In the genomic region with DNA sequence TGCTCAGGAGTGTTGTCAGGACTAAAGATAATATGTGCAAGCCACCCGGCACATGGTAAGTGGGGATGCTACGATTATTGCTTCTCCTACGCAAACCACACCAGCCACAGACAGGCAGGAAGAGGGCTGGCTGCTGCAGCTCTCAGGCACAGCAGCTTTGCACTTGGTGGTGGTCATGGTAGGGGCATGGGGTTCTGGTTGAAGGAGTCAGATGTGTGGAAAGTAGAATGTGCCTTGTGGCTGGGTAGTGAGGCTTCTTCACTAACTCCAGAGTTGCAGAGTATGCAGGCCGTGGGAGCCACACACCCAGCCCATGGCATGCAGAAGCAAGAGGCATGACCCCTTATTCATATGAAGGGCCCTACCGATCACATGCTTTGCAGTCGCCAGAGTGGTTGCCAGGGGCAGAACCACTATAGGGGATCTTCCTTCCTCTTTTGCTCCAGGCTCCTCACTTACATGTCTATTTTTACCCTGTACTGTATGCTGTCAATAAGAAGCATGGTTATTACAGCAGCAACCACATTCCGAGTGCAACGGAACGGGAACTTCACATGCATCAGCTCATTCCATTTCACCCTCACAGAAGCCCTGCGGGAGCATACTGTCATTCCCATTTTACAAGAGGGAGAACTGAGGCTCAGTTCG, we compare ENCODE assay signal across 9 cellular contexts. TPM values are rescaled to one million over a fixed set of nuclear protein-coding genes. Genes with fewer than 3 reads are reported as not detected.
A peak's percentile ranks its signal among the peaks of the same experiment; 100 is the strongest.
DNase-seq lines count a peak whose midpoint lies in the region; ATAC-seq and TF ChIP-seq lines count a peak whose summit lies in the region.
"Had no signal": no experiment of that assay in that cellular context is flagged by ENCODE, and none has a peak within 500 bp of the region (broad histone marks: within the 10 kb centered on the region; RNA-seq: fewer than 3 reads in every experiment).

No MANE protein-coding gene starts in this region.

- DNase-seq in CD4-positive, alpha-beta T cell = peak; percentile 56 to 83 (median 68)
- DNase-seq in Karpas-422 = peak; percentile 74
- peak; percentile 97 for DNase-seq in activated CD8-positive, alpha-beta memory T cell treated with anti-CD3 and anti-CD28 coated beads, Interleukin-2, amount 10 ng/mL, durations not matched to agents 7 days and 5 days
- peak; percentile 38 to 90 (median 80) for DNase-seq in naive thymus-derived CD8-positive, alpha-beta T cell
- DNase-seq in upper lobe of left lung = peak in 1 of 2 donors; percentile 55

- intact Hi-C loops in CD4-positive, alpha-beta T cell (cut with DNase I, micrococcal nuclease) = loop anchor here (1.0 to 5.0 kb wide), 6 partner anchors 33 to 281 kb away; no protein-coding TSS in a partner anchor

- no peak for TF ChIP-seq CTCF in CD4-positive, alpha-beta T cell (IDR thresholded peaks at IDR 0.05)
- TF ChIP-seq CTCF in upper lobe of left lung (IDR thresholded peaks at IDR 0.05) = no peak

- peak overlapping the region; percentile 12 for H3K4me2 ChIP-seq in Karpas-422 (ENCODE audit: low read depth, low read length, poor library complexity, severe bottlenecking)

- H3K4me1 Mint-ChIP-seq in CD4-positive, alpha-beta T cell (ENCODE audit: low read depth) = peaks cover 91% of the 10 kb centered on the region
- H3K4me1 Mint-ChIP-seq in activated CD8-positive, alpha-beta memory T cell treated with anti-CD3 and anti-CD28 coated beads, Interleukin-2, amount 10 ng/mL, durations not matched to agents 7 days and 5 days = peaks cover 75% of the 10 kb centered on the region
- peaks cover 51 to 89% (median 85%) of the 10 kb centered on the region in 4 donors for H3K4me1 Mint-ChIP-seq in naive thymus-derived CD8-positive, alpha-beta T cell

- H3K27me3 Mint-ChIP-seq in CD4-positive, alpha-beta T cell = no peaks in the 10 kb centered on the region
- no peaks in the 10 kb centered on the region for H3K27me3 Mint-ChIP-seq in activated CD8-positive, alpha-beta memory T cell treated with anti-CD3 and anti-CD28 coated beads, Interleukin-2, amount 10 ng/mL, durations not matched to agents 7 days and 5 days
- H3K27me3 Mint-ChIP-seq in naive thymus-derived CD8-positive, alpha-beta T cell = no peaks in the 10 kb centered on the region

- H3K4me3 ChIP-seq in Karpas-422 (ENCODE audit: low read length) (no peak overlapping the region), upper lobe of left lung (no peak overlapping the region)
- H3K4me3 ChIP-seq: SJSA1 had no signal

- H3K36me3 ChIP-seq in Karpas-422 (ENCODE audit: insufficient read depth, low read length) (no peaks in the 10 kb centered on the region), upper lobe of left lung (no peaks in the 10 kb centered on the region)
- H3K36me3 ChIP-seq: SJSA1 had no signal

- 63 to 70% methylated on average over 11 of the region's 11 CpGs for WGBS in upper lobe of left lung, 2 donors

- POLR2A ChIA-PET in CD4-positive, alpha-beta T cell (lab: Charles Lee) = interaction anchor here (0.8 to 4.1 kb wide), 16 partner anchors 9 to 200 kb away, joined by 3 to 25 read pairs (median 6); a partner anchor contains a TSS
- POLR2A ChIA-PET in naive thymus-derived CD8-positive, alpha-beta T cell (lab: Charles Lee) = interaction anchor here (0.5 to 3.0 kb wide), 12 partner anchors 10 to 141 kb away, joined by 3 to 17 read pairs (median 4); a partner anchor contains a TSS

- H3K79me2 ChIP-seq in Karpas-422 (ENCODE audit: low read length) = no peaks in the 10 kb centered on the region

- H3K9me2 ChIP-seq in Karpas-422 (replicated peaks; ENCODE audit: insufficient read depth, low read length) = no peaks in the 10 kb centered on the region

- TF ChIP-seq EP300 in upper lobe of left lung (IDR thresholded peaks at IDR 0.05) = no peak

- ATAC-seq in CD4-positive, alpha-beta T cell (ENCODE audit: poor library complexity) = peak; percentile 95
- ATAC-seq in activated CD8-positive, alpha-beta memory T cell treated with anti-CD3 and anti-CD28 coated beads, Interleukin-2, amount 10 ng/mL, durations not matched to agents 7 days and 5 days = peak; percentile 81
- peak; percentile 92 to 97 for ATAC-seq in naive thymus-derived CD8-positive, alpha-beta T cell
- ATAC-seq in upper lobe of left lung (ENCODE audit: low FRiP score in 2 of 2) (peak; percentile 31 to 41), GM21717 (IDR thresholded peaks at IDR 0.05; ENCODE audit: unreplicated experiment) (no peak), GM21576 (IDR thresholded peaks at IDR 0.05; ENCODE audit: unreplicated experiment) (no peak), HG03095 (IDR thresholded peaks at IDR 0.05; ENCODE audit: unreplicated experiment) (no peak)

- H3K36me3 Mint-ChIP-seq in CD4-positive, alpha-beta T cell (ENCODE audit: low read depth) = no peaks in the 10 kb centered on the region
- peaks cover 1% of the 10 kb centered on the region for H3K36me3 Mint-ChIP-seq in activated CD8-positive, alpha-beta memory T cell treated with anti-CD3 and anti-CD28 coated beads, Interleukin-2, amount 10 ng/mL, durations not matched to agents 7 days and 5 days
- H3K36me3 Mint-ChIP-seq in naive thymus-derived CD8-positive, alpha-beta T cell = no peaks in the 10 kb centered on the region

- H3K4me1 ChIP-seq in Karpas-422 (ENCODE audit: low read length) (peaks cover 64% of the 10 kb centered on the region), upper lobe of left lung (peaks cover 22 to 53% (median 43%) of the 10 kb centered on the region in 4 donors)

- TF ChIP-seq POLR2A in upper lobe of left lung (IDR thresholded peaks at IDR 0.05) = no peak

- H2AFZ ChIP-seq in Karpas-422 (ENCODE audit: low read length) = no peak overlapping the region

- H4K20me1 ChIP-seq in Karpas-422 (ENCODE audit: insufficient read depth, low read depth, low read length) = no peaks in the 10 kb centered on the region

- H3K9me3 Mint-ChIP-seq in CD4-positive, alpha-beta T cell = no peaks in the 10 kb centered on the region
- H3K9me3 Mint-ChIP-seq in activated CD8-positive, alpha-beta memory T cell treated with anti-CD3 and anti-CD28 coated beads, Interleukin-2, amount 10 ng/mL, durations not matched to agents 7 days and 5 days (ENCODE audit: low read depth) = no peaks in the 10 kb centered on the region
- no peaks in the 10 kb centered on the region for H3K9me3 Mint-ChIP-seq in naive thymus-derived CD8-positive, alpha-beta T cell

- CTCF ChIA-PET in CD4-positive, alpha-beta T cell (lab: Charles Lee) = interaction anchor here (0.6 to 2.5 kb wide), 6 partner anchors 13 to 175 kb away, joined by 3 to 12 read pairs (median 6); a partner anchor contains a TSS
- CTCF ChIA-PET in activated CD8-positive, alpha-beta memory T cell treated with anti-CD3 and anti-CD28 coated beads, Interleukin-2, amount 10 ng/mL, durations not matched to agents 7 days and 5 days (lab: Charles Lee) = interaction anchor here (0.5 to 6.1 kb wide), 21 partner anchors 12 to 426 kb away, joined by 3 to 53 read pairs (median 7); a partner anchor contains a TSS

- H3K27ac ChIP-seq in CD4-positive, alpha-beta T cell (ENCODE audit: low read depth, low read length) = peak overlapping the region; percentile 60
- H3K27ac ChIP-seq in Karpas-422 (ENCODE audit: low read length) = peak overlapping the region; percentile 89
- no peak overlapping the region for H3K27ac ChIP-seq in upper lobe of left lung
- H3K27ac ChIP-seq: SJSA1 had no signal

- H3K4me3 Mint-ChIP-seq in CD4-positive, alpha-beta T cell = peak overlapping the region; percentile 68
- H3K4me3 Mint-ChIP-seq in activated CD8-positive, alpha-beta memory T cell treated with anti-CD3 and anti-CD28 coated beads, Interleukin-2, amount 10 ng/mL, durations not matched to agents 7 days and 5 days = peak overlapping the region; percentile 36
- H3K4me3 Mint-ChIP-seq in naive thymus-derived CD8-positive, alpha-beta T cell = peak overlapping the region; percentile 47 to 81 (median 65)

- peak overlapping the region; percentile 57; the same call in 1 of the 2 replicates for H3K9ac ChIP-seq in Karpas-422 (ENCODE audit: low read length)

- no peaks in the 10 kb centered on the region for H3K9me3 ChIP-seq in CD4-positive, alpha-beta T cell (ENCODE audit: control insufficient read depth, low read length)
- H3K9me3 ChIP-seq in Karpas-422 (ENCODE audit: low read length) (no peaks in the 10 kb centered on the region), upper lobe of left lung (no peaks in the 10 kb centered on the region)
- H3K9me3 ChIP-seq: SJSA1 had no signal

- H3K27me3 ChIP-seq in CD4-positive, alpha-beta T cell (ENCODE audit: control insufficient read depth, insufficient read depth, low read length) = no peaks in the 10 kb centered on the region
- H3K27me3 ChIP-seq in Karpas-422 (ENCODE audit: low read length) = no peaks in the 10 kb centered on the region
- H3K27me3 ChIP-seq in upper lobe of left lung = no peaks in the 10 kb centered on the region
- H3K27me3 ChIP-seq: SJSA1 had no signal

- peak overlapping the region; percentile 86 for H3K27ac Mint-ChIP-seq in CD4-positive, alpha-beta T cell
- H3K27ac Mint-ChIP-seq in activated CD8-positive, alpha-beta memory T cell treated with anti-CD3 and anti-CD28 coated beads, Interleukin-2, amount 10 ng/mL, durations not matched to agents 7 days and 5 days = peak overlapping the region; percentile 87
- H3K27ac Mint-ChIP-seq in naive thymus-derived CD8-positive, alpha-beta T cell = peak overlapping the region; percentile 83 to 97 (median 95)

RNA-seq across cellular contexts. Expression of a gene that starts 59.2 kb away (rescaled TPM):
- total RNA-seq in CD4-positive, alpha-beta T cell = 100 to 1,000 TPM; 400 to 406 TPM
- total RNA-seq in Karpas-422 (2014; rRNA removed; shearing (Covaris generic); ENCODE audit: low replicate concordance) = 134 and 151 TPM in 2 replicates
- 100 to 1,000 TPM in 1 of 2 experiments, 10 to 100 TPM in 1; 84.4 to 105 TPM for total RNA-seq in activated CD8-positive, alpha-beta memory T cell treated with anti-CD3 and anti-CD28 coated beads, Interleukin-2, amount 10 ng/mL, durations not matched to agents 7 days and 5 days
- total RNA-seq in naive thymus-derived CD8-positive, alpha-beta T cell = 100 to 1,000 TPM; 147 to 162 TPM
- 10 to 100 TPM; 23.1 to 41.0 (median 38.9) TPM for polyA plus RNA-seq in naive thymus-derived CD8-positive, alpha-beta T cell
- total RNA-seq in upper lobe of left lung = 100 to 1,000 TPM in 3 of 6 donors, 10 to 100 TPM in 3; 83.5 to 193 (median 98.5) TPM

Comparison
In these comparisons a context has a peak if more than half of its experiments do, and no peak if none do; other contexts are left out.
1. ATAC-seq: peak in CD4-positive, alpha-beta T cell (single experiment), activated CD8-positive, alpha-beta memory T cell treated with anti-CD3 and anti-CD28 coated beads, Interleukin-2, amount 10 ng/mL, durations not matched to agents 7 days and 5 days (single experiment), naive thymus-derived CD8-positive, alpha-beta T cell (2 of 2) and upper lobe of left lung (2 of 2); none in GM21717 (single experiment), GM21576 (single experiment) and HG03095 (single experiment).
2. H3K27ac ChIP-seq: peak in CD4-positive, alpha-beta T cell (single experiment) and Karpas-422 (single experiment); none in upper lobe of left lung (0 of 4).
3. Peak in every context shown above with its lines, with median percentiles within 50 percentile points of each other: H3K27ac Mint-ChIP-seq and H3K4me3 Mint-ChIP-seq.